Comparison of ENCODE assay signal across 8 cellular contexts in genomic region chr17:43545383-43545632, GRCh38. TPM values are rescaled to one million over a fixed set of nuclear protein-coding genes. Genes with fewer than 3 reads are reported as not detected.
DNase-seq lines count a peak whose midpoint lies in the region; ATAC-seq, FAIRE-seq and TF ChIP-seq lines count a peak whose summit lies in the region.

No MANE protein-coding gene starts in this region.

- peak overlapping the region; percentile 87 for H3K4me3 ChIP-seq in ACC112 (ENCODE audit: low read depth, low read length)
- H3K4me3 ChIP-seq in HCT116 (replicated peaks in 1 of 2; ENCODE audit: low read depth in 1 of 2, low read length in 2 of 2), result peak overlapping the region; percentile 72 to 78
- H3K4me3 ChIP-seq in fibroblast of lung (replicated peaks in 1 of 4; ENCODE audit: control extremely low read depth in 1 of 4, insufficient read depth in 1 of 4, low read depth in 3 of 4, low read length in 4 of 4), result peak overlapping the region; percentile 60 to 68 (median 66)
- H3K4me3 ChIP-seq in pancreas, result peak overlapping the region; percentile 5 to 60 (median 41)

- RAD21 ChIA-PET in HCT116 (lab: Charles Lee; ENCODE audit: low non-redundant PET in 1 of 2, low total read pairs in 2 of 2, uncharacterized antibody in 2 of 2, unreplicated experiment in 2 of 2), result no interaction called here

- H3K4me2 ChIP-seq in HCT116 (ENCODE audit: low read length), result peak overlapping the region; percentile 97
- H3K4me2 ChIP-seq in fibroblast of lung (ENCODE audit: extremely low read depth, insufficient read depth, low read length), result peak overlapping the region; percentile 75

- H4K20me1 ChIP-seq in HCT116 (ENCODE audit: insufficient read depth) (no peaks in the 10 kb centered on the region), fibroblast of lung (ENCODE audit: control insufficient read depth, extremely low read depth, insufficient read depth, low read length) (no peaks in the 10 kb centered on the region)

- H3K4me1 ChIP-seq in ACC112 (ENCODE audit: control insufficient read depth, insufficient read depth, low read length, unreplicated experiment) (peaks cover 45% of the 10 kb centered on the region), HCT116 (ENCODE audit: control insufficient read depth in 1 of 2, insufficient read depth in 2 of 2, low read length in 2 of 2) (peaks cover 26 to 46% of the 10 kb centered on the region in 2 experiments), fibroblast of lung (ENCODE audit: control insufficient read depth, extremely low read depth, insufficient read depth, low read length) (peaks cover 20% of the 10 kb centered on the region), pancreas (peaks cover 0 to 7% (median 4%) of the 10 kb centered on the region in 3 donors)

- POLR2A ChIA-PET in HCT116 (lab: Charles Lee) (interaction anchor here (0.6 to 1.0 kb wide), 4 partner anchors 177 to 694 kb away, joined by 3 to 5 read pairs (median 3); no protein-coding TSS in a partner anchor), WTC11 (lab: Charles Lee) (interaction anchor here (0.9 to 1.2 kb wide), 5 partner anchors 9 to 61 kb away, joined by 3 to 6 read pairs (median 5); partner anchors contain the start of gene DHX8)

- TF ChIP-seq POLR2A in HCT116 (IDR thresholded peaks at IDR 0.05; ENCODE audit: borderline replicate concordance, extremely low read depth, insufficient read depth, insufficient read length), result no peak

- no peak overlapping the region for H2AFZ ChIP-seq in ACC112 (ENCODE audit: low read length, unreplicated experiment)
- no peak overlapping the region for H2AFZ ChIP-seq in HCT116 (ENCODE audit: low read depth, low read length, poor library complexity, severe bottlenecking)
- H2AFZ ChIP-seq in fibroblast of lung (ENCODE audit: low read length), result no peak overlapping the region

- no peaks in the 10 kb centered on the region for H3K9me3 Mint-ChIP-seq in WTC11

- no TSS peak for BruUV-seq in HCT116 (replicated peaks; lab: Mats Ljungman, UMichigan)

- ATAC-seq in HCT116 (no peak; the same call in 1 of the 2 replicates), WTC11 (no peak), pancreas (peak; percentile 54 to 66 (median 59)), GM21390 (IDR thresholded peaks at IDR 0.05; ENCODE audit: unreplicated experiment) (no peak), GM18873 (IDR thresholded peaks at IDR 0.05; ENCODE audit: low FRiP score, unreplicated experiment) (no peak)

- TF ChIP-seq CTCF in HCT116 (IDR thresholded peaks at IDR 0.05 in 2 of 3, conservative IDR thresholded peaks at IDR 0.05 in 1 of 3; ENCODE audit: borderline replicate concordance in 1 of 3, insufficient read depth in 1 of 3, low read depth in 2 of 3, low read length in 2 of 3) (no peak), WTC11 (IDR thresholded peaks at IDR 0.05) (no peak), fibroblast of lung (conservative IDR thresholded peaks at IDR 0.05 in 1 of 2, IDR thresholded peaks at IDR 0.05 in 1 of 2; ENCODE audit: low read depth in 1 of 2, low read length in 2 of 2) (no peak), pancreas (IDR thresholded peaks at IDR 0.05) (no peak)

- TF ChIP-seq RAD21 in HCT116 (IDR thresholded peaks at IDR 0.05; ENCODE audit: low read depth), result no peak

- H3K36me3 ChIP-seq in ACC112 (ENCODE audit: insufficient read depth, low read length) (no peaks in the 10 kb centered on the region), HCT116 (ENCODE audit: control insufficient read depth in 1 of 2, insufficient read depth in 2 of 2, low read length in 2 of 2) (peaks cover 0 to 3% of the 10 kb centered on the region in 2 experiments; a peak in 1 of 4 replicates), fibroblast of lung (ENCODE audit: control insufficient read depth, insufficient read depth, low read length) (no peaks in the 10 kb centered on the region), pancreas (no peaks in the 10 kb centered on the region)

- H3K27ac ChIP-seq in ACC112 (ENCODE audit: low read depth, low read length), result peak overlapping the region; percentile 86
- H3K27ac ChIP-seq in HCT116 (ENCODE audit: low read depth, low read length), result peak overlapping the region; percentile 82
- H3K27ac ChIP-seq in fibroblast of lung (ENCODE audit: insufficient read depth, low read length), result peak overlapping the region; percentile 79
- peak overlapping the region; percentile 17 to 82 (median 80) for H3K27ac ChIP-seq in pancreas

- DNase-seq in HCT116 (ENCODE audit: low read depth, low spot score), result no peak
- no peak for DNase-seq in WTC11 (ENCODE audit: low spot score)
- no peak for DNase-seq in fibroblast of lung (ENCODE audit: low read depth in 2 of 2)
- peak in 2 of 6 donors; percentile 34 to 57 for DNase-seq in pancreas
- DNase-seq in SW480 (ENCODE audit: low spot score), result no peak

- peak overlapping the region; percentile 94; the same call in 1 of the 2 replicates for H3K27ac Mint-ChIP-seq in WTC11

- FAIRE-seq in pancreas (lab: Jason Lieb, UNC), result no peak

- WGBS in pancreas, 2 donors, result 0 to 1% methylated on average over 5 to 20 of the region's 21 CpGs

- H3K27me3 ChIP-seq in ACC112 (ENCODE audit: insufficient read depth, low read length) (no peaks in the 10 kb centered on the region), HCT116 (ENCODE audit: insufficient read depth, low read length) (no peaks in the 10 kb centered on the region), fibroblast of lung (ENCODE audit: control insufficient read depth, insufficient read depth, low read length) (no peaks in the 10 kb centered on the region), pancreas (no peaks in the 10 kb centered on the region)

- H3K4me1 Mint-ChIP-seq in WTC11, result peaks cover 70% of the 10 kb centered on the region

- CTCF ChIA-PET in HCT116 (lab: Charles Lee), result interaction anchor here (1.0 kb wide), 1 partner anchor 61 kb away, joined by 3 read pairs; the partner anchor contains the start of gene DHX8
- CTCF ChIA-PET in WTC11 (lab: Charles Lee), result interaction anchor here (0.6 to 1.3 kb wide), 5 partner anchors 13 to 128 kb away, joined by 3 to 5 read pairs (median 3); partner anchors contain the start of gene DHX8

- peak overlapping the region; percentile 89 for H3K4me3 Mint-ChIP-seq in WTC11

- peaks cover 6% of the 10 kb centered on the region; the same call in 1 of the 2 replicates for H3K36me3 Mint-ChIP-seq in WTC11

- peaks cover 31% of the 10 kb centered on the region for H3K79me2 ChIP-seq in ACC112 (ENCODE audit: control insufficient read depth, insufficient read depth, low read length, unreplicated experiment)
- H3K79me2 ChIP-seq in HCT116 (ENCODE audit: insufficient read depth, low read length), result peaks cover 32% of the 10 kb centered on the region
- no peaks in the 10 kb centered on the region for H3K79me2 ChIP-seq in fibroblast of lung (ENCODE audit: control insufficient read depth, insufficient read depth, low read length)

- no peaks in the 10 kb centered on the region for H3K9me2 ChIP-seq in HCT116 (ENCODE audit: insufficient read depth)

- intact Hi-C loops in HCT116 (cut with micrococcal nuclease), result no loop called here
- intact Hi-C loops in pancreas (cut with DNase I), result no loop called here

- no peaks in the 10 kb centered on the region; the same call in 1 of the 2 replicates for H3K27me3 Mint-ChIP-seq in WTC11 (ENCODE audit: low read depth)

- H3K9me3 ChIP-seq in HCT116 (ENCODE audit: control insufficient read depth in 1 of 2, insufficient read depth in 1 of 2, low read depth in 1 of 2, low read length in 2 of 2) (no peaks in the 10 kb centered on the region), fibroblast of lung (ENCODE audit: control insufficient read depth, insufficient read depth, low read depth, low read length) (no peaks in the 10 kb centered on the region), pancreas (no peaks in the 10 kb centered on the region)

- H3K9ac ChIP-seq in HCT116 (ENCODE audit: low read length) (peak overlapping the region; percentile 88), fibroblast of lung (ENCODE audit: insufficient read depth, low read length) (peak overlapping the region; percentile 52)

TF ChIP-seq in HCT116, 20 proteins besides CTCF, POLR2A, EP300 and RAD21:
- peak; percentile 89 for TF ChIP-seq TCF7L2 (IDR thresholded peaks at IDR 0.05; ENCODE audit: borderline replicate concordance, extremely low read depth, insufficient read depth, insufficient read length)
- TF ChIP-seq YY1 (IDR thresholded peaks at IDR 0.05; ENCODE audit: extremely low read depth, insufficient replicate concordance, low read depth, low read length), result no peak

TF ChIP-seq in WTC11, 78 proteins besides CTCF, POLR2A, EP300 and RAD21:
- TF ChIP-seq KAT7 (CRISPR knock-in tag; IDR thresholded peaks at IDR 0.05; ENCODE audit: borderline replicate concordance), result no peak
- TF ChIP-seq, protein P1, sequence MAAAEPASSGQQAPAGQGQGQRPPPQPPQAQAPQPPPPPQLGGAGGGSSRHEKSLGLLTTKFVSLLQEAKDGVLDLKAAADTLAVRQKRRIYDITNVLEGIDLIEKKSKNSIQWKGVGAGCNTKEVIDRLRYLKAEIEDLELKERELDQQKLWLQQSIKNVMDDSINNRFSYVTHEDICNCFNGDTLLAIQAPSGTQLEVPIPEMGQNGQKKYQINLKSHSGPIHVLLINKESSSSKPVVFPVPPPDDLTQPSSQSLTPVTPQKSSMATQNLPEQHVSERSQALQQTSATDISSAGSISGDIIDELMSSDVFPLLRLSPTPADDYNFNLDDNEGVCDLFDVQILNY (CRISPR knock-in tag; IDR thresholded peaks at IDR 0.05), result no peak

RNA-seq across cellular contexts. Expression of gene ETV4, which starts 0.8 kb away (rescaled TPM):
- total RNA-seq in HCT116 (2021; ENCODE audit: unreplicated experiment) (51.5 TPM), WTC11 (2021) (147 to 195 TPM (median 147 TPM) in 3 replicates), fibroblast of lung (0.33 and 0.51 TPM in 2 replicates), pancreas (1 to 10 TPM; 1.7 to 6.5 (median 4.6) TPM)
- polyA plus RNA-seq in HCT116 (2012), result 31.7 and 44.1 TPM in 2 replicates
- polyA plus RNA-seq in fibroblast of lung (1.8 and 4.1 TPM in 2 replicates), pancreas (10 to 100 TPM; 10.6 to 16.4 TPM)
- 2.4 and 7.6 TPM in 2 replicates for polyA plus RNA-seq in fibroblast of lung (2012)
- polyA minus RNA-seq in fibroblast of lung (ENCODE audit: low replicate concordance), result 6.4 and 8.2 TPM in 2 replicates

Comparison
In these comparisons a context has a peak if more than half of its experiments do, and no peak if none do; other contexts are left out.
1. ATAC-seq: peak in pancreas (4 of 4); none in HCT116 (single experiment), WTC11 (single experiment), GM21390 (single experiment) and GM18873 (single experiment).
2. Peak in every context shown above with its lines, with median percentiles within 50 percentile points of each other: H3K27ac ChIP-seq and H3K4me3 ChIP-seq.